Comparison of ENCODE assay signal across 1 cellular context in the genomic region with DNA sequence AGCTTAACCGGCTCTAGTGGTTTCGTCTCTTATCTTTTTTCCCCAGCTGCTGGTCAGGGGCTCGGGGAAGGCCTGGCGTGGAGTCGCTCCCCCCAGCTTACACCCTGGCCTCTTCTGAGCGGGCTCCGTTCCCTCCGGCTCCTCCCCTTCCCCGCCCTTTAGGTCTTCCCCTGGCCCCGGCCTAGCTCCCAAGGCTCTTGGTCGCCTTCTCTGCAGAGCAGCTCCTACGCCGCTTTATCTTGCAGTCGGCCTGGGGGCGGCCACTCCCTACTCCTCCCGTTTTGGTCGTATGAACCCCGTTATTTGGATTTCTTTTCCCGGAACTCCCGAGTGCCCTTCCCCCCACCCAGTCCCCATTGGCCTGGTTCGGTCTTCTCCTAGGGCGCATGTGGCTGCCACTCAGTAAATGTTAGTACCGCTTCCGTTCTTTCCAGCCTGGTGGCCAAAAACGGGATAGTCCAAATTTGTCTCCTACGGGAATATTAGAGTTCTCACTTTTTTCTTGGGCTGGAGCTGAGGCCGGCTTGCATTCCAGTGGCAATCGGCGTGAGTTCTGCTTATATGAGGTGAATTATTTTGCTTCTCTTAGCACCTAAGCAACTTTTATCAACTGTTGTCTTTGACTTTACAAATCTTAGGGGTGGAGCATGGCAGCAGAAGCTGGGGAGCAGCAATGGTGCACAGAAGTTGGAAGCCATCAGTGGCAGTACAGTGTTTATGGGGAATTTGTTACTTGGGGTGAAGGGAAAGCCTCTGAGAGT.
TF ChIP-seq lines count a peak whose summit lies in the region.

No MANE protein-coding gene starts in this region.

TF ChIP-seq in K562, 482 proteins besides CTCF, POLR2A, EP300 and RAD21 (continued from another document and continues in another):
- TF ChIP-seq REST (CRISPR knock-in tag; IDR thresholded peaks at IDR 0.05; ENCODE audit: low read depth): peak; percentile 32; the same call in 1 of the 2 replicates
- TF ChIP-seq ETV6 (IDR thresholded peaks at IDR 0.05; ENCODE audit: borderline replicate concordance in 1 of 2, low read depth in 2 of 2, low read length in 1 of 2): no peak; a peak in 1 of 4 replicates
- peak; percentile 41 for TF ChIP-seq ETV6 (CRISPR knock-in tag; IDR thresholded peaks at IDR 0.05; ENCODE audit: borderline replicate concordance)
- no peak for TF ChIP-seq WHSC1 (IDR thresholded peaks at IDR 0.05; ENCODE audit: low read length)
- TF ChIP-seq ELF2 (CRISPR knock-in tag; IDR thresholded peaks at IDR 0.05): no peak
- TF ChIP-seq, protein P1, sequence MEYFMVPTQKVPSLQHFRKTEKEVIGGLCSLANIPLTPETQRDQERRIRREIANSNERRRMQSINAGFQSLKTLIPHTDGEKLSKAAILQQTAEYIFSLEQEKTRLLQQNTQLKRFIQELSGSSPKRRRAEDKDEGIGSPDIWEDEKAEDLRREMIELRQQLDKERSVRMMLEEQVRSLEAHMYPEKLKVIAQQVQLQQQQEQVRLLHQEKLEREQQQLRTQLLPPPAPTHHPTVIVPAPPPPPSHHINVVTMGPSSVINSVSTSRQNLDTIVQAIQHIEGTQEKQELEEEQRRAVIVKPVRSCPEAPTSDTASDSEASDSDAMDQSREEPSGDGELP (CRISPR knock-in tag; IDR thresholded peaks at IDR 0.05; ENCODE audit: borderline replicate concordance): peak; percentile 43; the same call in 1 of the 2 replicates
- TF ChIP-seq CHAMP1 (IDR thresholded peaks at IDR 0.05): no peak
- no peak for TF ChIP-seq NFRKB (IDR thresholded peaks at IDR 0.05; ENCODE audit: low read depth)
- TF ChIP-seq, protein P2, sequence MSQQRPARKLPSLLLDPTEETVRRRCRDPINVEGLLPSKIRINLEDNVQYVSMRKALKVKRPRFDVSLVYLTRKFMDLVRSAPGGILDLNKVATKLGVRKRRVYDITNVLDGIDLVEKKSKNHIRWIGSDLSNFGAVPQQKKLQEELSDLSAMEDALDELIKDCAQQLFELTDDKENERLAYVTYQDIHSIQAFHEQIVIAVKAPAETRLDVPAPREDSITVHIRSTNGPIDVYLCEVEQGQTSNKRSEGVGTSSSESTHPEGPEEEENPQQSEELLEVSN (IDR thresholded peaks at IDR 0.05; ENCODE audit: borderline replicate concordance in 1 of 2, extremely low read depth in 1 of 2, insufficient read depth in 1 of 2, insufficient read length in 1 of 2, low read depth in 1 of 2, low read length in 1 of 2, poor library complexity in 1 of 2, severe bottlenecking in 1 of 2): peak in 1 of 2 experiments; percentile 40
- no peak for TF ChIP-seq GTF3C2 (IDR thresholded peaks at IDR 0.05; ENCODE audit: borderline replicate concordance, extremely low read depth, insufficient read length)
- peak; percentile 16; the same call in 1 of the 2 replicates for TF ChIP-seq ZNF316 (IDR thresholded peaks at IDR 0.05)
- TF ChIP-seq, protein P3, sequence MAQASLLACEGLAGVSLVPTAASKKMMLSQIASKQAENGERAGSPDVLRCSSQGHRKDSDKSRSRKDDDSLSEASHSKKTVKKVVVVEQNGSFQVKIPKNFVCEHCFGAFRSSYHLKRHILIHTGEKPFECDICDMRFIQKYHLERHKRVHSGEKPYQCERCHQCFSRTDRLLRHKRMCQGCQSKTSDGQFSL (CRISPR knock-in tag; IDR thresholded peaks at IDR 0.05): peak; percentile 99
- TF ChIP-seq, protein P3 (tag; IDR thresholded peaks at IDR 0.05): peak in 1 of 2 experiments; percentile 96; a peak in 2 of 4 replicates
- no peak for TF ChIP-seq ZBTB2 (IDR thresholded peaks at IDR 0.05)
- TF ChIP-seq IFI16 (CRISPR knock-in tag; IDR thresholded peaks at IDR 0.05): no peak
- TF ChIP-seq TEAD2 (tag; IDR thresholded peaks at IDR 0.05): no peak
- no peak; the same call in 1 of the 2 replicates for TF ChIP-seq CBX1 (IDR thresholded peaks at IDR 0.05; ENCODE audit: low read depth)
- no peak for TF ChIP-seq CBFA2T2 (conservative IDR thresholded peaks at IDR 0.05)
- peak; percentile 94 for TF ChIP-seq ZFX (CRISPR knock-in tag; IDR thresholded peaks at IDR 0.05)
- TF ChIP-seq CBX2 (IDR thresholded peaks at IDR 0.05; ENCODE audit: insufficient read depth, low read length, poor library complexity, severe bottlenecking): no peak
- no peak for TF ChIP-seq XRCC4 (IDR thresholded peaks at IDR 0.05; ENCODE audit: extremely low read depth, insufficient read depth, insufficient read length)
- no peak for TF ChIP-seq ESRRA (IDR thresholded peaks at IDR 0.05; ENCODE audit: borderline replicate concordance, low read depth)
- TF ChIP-seq HDAC8 (tag; IDR thresholded peaks at IDR 0.05): no peak
- TF ChIP-seq BRCA1 (IDR thresholded peaks at IDR 0.05): no peak
- TF ChIP-seq BRCA1 (CRISPR knock-in tag; IDR thresholded peaks at IDR 0.05): no peak
- TF ChIP-seq ZNF12 (CRISPR knock-in tag; IDR thresholded peaks at IDR 0.05): peak; percentile 17; the same call in 1 of the 2 replicates
- TF ChIP-seq SMARCC2 (IDR thresholded peaks at IDR 0.05; ENCODE audit: low read depth): no peak
- 0 out of 2 replicates have a peak, but pooled peaks have one; percentile 20 for TF ChIP-seq MEF2D (tag; conservative IDR thresholded peaks at IDR 0.05; ENCODE audit: low read depth)
- TF ChIP-seq POLR2B (IDR thresholded peaks at IDR 0.05; ENCODE audit: low read depth, partially characterized antibody): peak; percentile 64
- TF ChIP-seq CLOCK (CRISPR knock-in tag; IDR thresholded peaks at IDR 0.05; ENCODE audit: borderline replicate concordance): no peak
- peak; percentile 82 for TF ChIP-seq TCF3 (CRISPR knock-in tag; IDR thresholded peaks at IDR 0.05)
- no peak for TF ChIP-seq CEBPB (tag; IDR thresholded peaks at IDR 0.05)
- TF ChIP-seq ZNF24 (IDR thresholded peaks at IDR 0.05): 0 out of 2 replicates have a peak, but pooled peaks have one; percentile 7
- TF ChIP-seq ZNF311 (CRISPR knock-in tag; IDR thresholded peaks at IDR 0.05): no peak
- TF ChIP-seq KLF10 (CRISPR knock-in tag; IDR thresholded peaks at IDR 0.05): no peak
- no peak for TF ChIP-seq JUNB (CRISPR knock-in tag; conservative IDR thresholded peaks at IDR 0.05)
- TF ChIP-seq IRF9 (tag; IDR thresholded peaks at IDR 0.05): no peak
